7 cellular contexts compared by ENCODE assay signal in genomic region chr19:2041686-2042484, GRCh38. TPM values are rescaled to one million over a fixed set of nuclear protein-coding genes. Genes with fewer than 3 reads are reported as not detected.
DNase-seq lines count a peak whose midpoint lies in the region; ATAC-seq and TF ChIP-seq lines count a peak whose summit lies in the region.

No MANE protein-coding gene starts in this region.

- H3K27me3 Mint-ChIP-seq in activated CD4-positive, alpha-beta T cell treated with anti-CD3 and anti-CD28 coated beads, Interleukin-2, amount 10 ng/mL, durations not matched to agents 7 days and 5 days = no peaks in the 10 kb centered on the region

- H3K9me3 Mint-ChIP-seq in activated CD4-positive, alpha-beta T cell treated with anti-CD3 and anti-CD28 coated beads, Interleukin-2, amount 10 ng/mL, durations not matched to agents 7 days and 5 days = no peaks in the 10 kb centered on the region

- DNase-seq in NCI-H446 (lab: John Stamatoyannopoulos, UW) = peak; percentile 95 to 98
- DNase-seq in activated CD4-positive, alpha-beta T cell treated with anti-CD3 and anti-CD28 coated beads, Interleukin-2, amount 10 ng/mL, durations not matched to agents 7 days and 5 days = peak; percentile 99
- DNase-seq in coronary artery (ENCODE audit: low spot score) = peak; percentile 98
- DNase-seq in left colon = peak; percentile 98 to 99
- peak; percentile 99 for DNase-seq in stimulated activated CD4-positive, alpha-beta T cell treated with anti-CD3 and anti-CD28 coated beads, Interleukin-1b, Interleukin-23, amount 100 ng/mL, for 48 hours

- ATAC-seq in GM18909 (IDR thresholded peaks at IDR 0.05; ENCODE audit: poor library complexity, unreplicated experiment) (peak; percentile 58), HG03139 (IDR thresholded peaks at IDR 0.05; ENCODE audit: unreplicated experiment) (peak; percentile 58), left colon (peak; percentile 87)

- H3K27ac Mint-ChIP-seq in activated CD4-positive, alpha-beta T cell treated with anti-CD3 and anti-CD28 coated beads, Interleukin-2, amount 10 ng/mL, durations not matched to agents 7 days and 5 days = peak overlapping the region; percentile 87

- H3K27ac ChIP-seq in coronary artery = peak overlapping the region; percentile 93 to 97

- CTCF ChIA-PET in activated CD4-positive, alpha-beta T cell treated with anti-CD3 and anti-CD28 coated beads, Interleukin-2, amount 10 ng/mL, durations not matched to agents 7 days and 5 days (lab: Charles Lee) = interaction anchor here (0.5 to 1.6 kb wide), 6 partner anchors 9 to 1966 kb away, joined by 3 to 8 read pairs (median 4); partner anchors contain the start of gene PIAS4

- H3K4me3 Mint-ChIP-seq in activated CD4-positive, alpha-beta T cell treated with anti-CD3 and anti-CD28 coated beads, Interleukin-2, amount 10 ng/mL, durations not matched to agents 7 days and 5 days = peak overlapping the region; percentile 56

- TF ChIP-seq CTCF in coronary artery (IDR thresholded peaks at IDR 0.05) = no peak

- POLR2A ChIA-PET in activated CD4-positive, alpha-beta T cell treated with anti-CD3 and anti-CD28 coated beads, Interleukin-2, amount 10 ng/mL, durations not matched to agents 7 days and 5 days (lab: Charles Lee) = interaction anchor here (1.0 kb wide), 1 partner anchor 10 kb away, joined by 5 read pairs; the partner anchor contains the start of gene MKNK2

- intact Hi-C loops in left colon (cut with DNase I, micrococcal nuclease) = no loop called here

- peak overlapping the region; percentile 70 for H3K4me3 ChIP-seq in coronary artery

- H3K4me1 Mint-ChIP-seq in activated CD4-positive, alpha-beta T cell treated with anti-CD3 and anti-CD28 coated beads, Interleukin-2, amount 10 ng/mL, durations not matched to agents 7 days and 5 days = peaks cover 34% of the 10 kb centered on the region

- H3K36me3 Mint-ChIP-seq in activated CD4-positive, alpha-beta T cell treated with anti-CD3 and anti-CD28 coated beads, Interleukin-2, amount 10 ng/mL, durations not matched to agents 7 days and 5 days (ENCODE audit: low read depth) = peaks cover 21% of the 10 kb centered on the region

RNA-seq across cellular contexts. Expression of gene MKNK2, which starts 9.2 kb away (rescaled TPM):
- total RNA-seq in activated CD4-positive, alpha-beta T cell treated with anti-CD3 and anti-CD28 coated beads, Interleukin-2, amount 10 ng/mL, durations not matched to agents 7 days and 5 days = 100 to 1,000 TPM; 198 to 228 TPM
- 100 to 1,000 TPM; 242 to 319 TPM for total RNA-seq in left colon

RNA-seq across cellular contexts. Expression of gene BTBD2, which starts 26.4 kb away (rescaled TPM):
- 10 to 100 TPM; 61.3 to 66.3 TPM for total RNA-seq in activated CD4-positive, alpha-beta T cell treated with anti-CD3 and anti-CD28 coated beads, Interleukin-2, amount 10 ng/mL, durations not matched to agents 7 days and 5 days
- total RNA-seq in left colon = 10 to 100 TPM; 73.1 to 73.7 TPM

RNA-seq across cellular contexts. Expression of gene MOB3A, which starts 54.2 kb away (rescaled TPM):
- total RNA-seq in activated CD4-positive, alpha-beta T cell treated with anti-CD3 and anti-CD28 coated beads, Interleukin-2, amount 10 ng/mL, durations not matched to agents 7 days and 5 days = 100 to 1,000 TPM; 217 to 239 TPM
- 10 to 100 TPM; 37.9 to 48.4 TPM for total RNA-seq in left colon

RNA-seq across cellular contexts. Expression of gene IZUMO4, which starts 54.8 kb away (rescaled TPM):
- total RNA-seq in activated CD4-positive, alpha-beta T cell treated with anti-CD3 and anti-CD28 coated beads, Interleukin-2, amount 10 ng/mL, durations not matched to agents 7 days and 5 days = 1 to 10 TPM; 7.5 to 9.9 TPM
- 1 to 10 TPM; 2.1 to 2.3 TPM for total RNA-seq in left colon

Comparison
In these comparisons a context has a peak if more than half of its experiments do, and no peak if none do; other contexts are left out.
1. Peak in every context shown above with its lines: DNase-seq, ATAC-seq, H3K4me3 ChIP-seq and H3K27ac ChIP-seq.
2. RNA of gene MOB3A, which starts 54.2 kb away (total RNA-seq): 217 to 239 TPM in activated CD4-positive, alpha-beta T cell treated with anti-CD3 and anti-CD28 coated beads, Interleukin-2, amount 10 ng/mL, durations not matched to agents 7 days and 5 days; 37.9 to 48.4 TPM in left colon; every median in the first group is over 4 times any median in the second.